32 cellular contexts compared by ENCODE assay signal in genomic region chr1:177360791-177361190, GRCh38.
"Had no signal": no experiment of that assay in that cellular context is flagged by ENCODE, and none has a peak within 500 bp of the region (broad histone marks: within the 10 kb centered on the region; RNA-seq: fewer than 3 reads in every experiment).

No MANE protein-coding gene starts in this region.

- H3K36me3 ChIP-seq: brain microvascular endothelial cell, esophagus muscularis mucosa, gastrocnemius medialis, heart left ventricle, WERI-Rb-1 had no signal

- H3K4me1 ChIP-seq: esophagus muscularis mucosa, foreskin keratinocyte, gastrocnemius medialis, heart left ventricle had no signal

- H3K27me3 ChIP-seq: brain microvascular endothelial cell, esophagus muscularis mucosa, foreskin keratinocyte, gastrocnemius medialis had no signal

- ATAC-seq: activated CD4-positive, CD25-positive, alpha-beta regulatory T cell treated with anti-CD3 and anti-CD28 coated beads, Interleukin-2, amount 50 U/mL, for 24 hours; activated CD8-positive, alpha-beta T cell treated with anti-CD3 and anti-CD28 coated beads for 36 hours; activated T-cell treated with anti-CD3 and anti-CD28 coated beads, Interleukin-2, amount 50 U/mL, for 4 hours; activated T-helper 17 cell treated with anti-CD3 and anti-CD28 coated beads, Interleukin-2, amount 50 U/mL, for 72 hours; effector memory CD8-positive, alpha-beta T cell; foreskin keratinocyte; gastrocnemius medialis; heart left ventricle; T-helper 17 cell had no signal

- H3K27ac ChIP-seq: brain microvascular endothelial cell, esophagus muscularis mucosa, foreskin keratinocyte, gastrocnemius medialis, heart left ventricle, WERI-Rb-1 had no signal

- FAIRE-seq: astrocyte, colon had no signal

- H3K4me3 ChIP-seq: esophagus muscularis mucosa, gastrocnemius medialis, heart left ventricle had no signal

- DNase-seq: activated B cell treated with CpG ODN at 0.5 μM for 24 hours; activated CD4-positive, alpha-beta T cell treated with anti-CD3 and anti-CD28 coated beads for 48 hours; activated CD4-positive, alpha-beta T cell treated with anti-CD3 and anti-CD28 coated beads, Interleukin-2, amount 50 U/mL, for 1 hour; activated CD4-positive, alpha-beta T cell treated with anti-CD3 and anti-CD28 coated beads, Interleukin-2, amount 50 U/mL, for 48 hours; activated CD8-positive, alpha-beta memory T cell treated with anti-CD3 and anti-CD28 coated beads for 24 hours; activated CD8-positive, alpha-beta T cell treated with anti-CD3 and anti-CD28 coated beads for 36 hours; activated effector memory CD4-positive, alpha-beta T cell treated with Interleukin-2 at 50 U/mL for 16 hours; activated gamma-delta T cell treated with Interleukin-2 at 50 U/mL for 16 hours; activated naive CD4-positive, alpha-beta T cell treated with anti-CD3 and anti-CD28 coated beads, Interleukin-2, amount 50 U/mL, for 16 hours; activated naive CD4-positive, alpha-beta T cell treated with Interleukin-2 at 50 U/mL for 16 hours; activated T-cell treated with anti-CD3 and anti-CD28 coated beads, Interleukin-2, amount 50 U/mL, for 4 hours; amniotic stem cell; anterior cingulate cortex; brain microvascular endothelial cell; caudate nucleus; cortex of kidney; dermis blood vessel endothelial cell; effector CD4-positive, alpha-beta T cell; effector memory CD8-positive, alpha-beta T cell; erythroblast; foreskin keratinocyte; gastrocnemius medialis; glutamatergic neuron; heart left ventricle; T-helper 17 cell; T1000; WERI-Rb-1 had no signal

- H3K9me3 ChIP-seq: esophagus muscularis mucosa, gastrocnemius medialis, heart left ventricle had no signal
